7 cellular contexts compared by ENCODE assay signal in genomic region chr11:128422576-128423370, GRCh38.
A peak's percentile ranks its signal among the peaks of the same experiment; 100 is the strongest.
DNase-seq lines count a peak whose midpoint lies in the region; TF ChIP-seq lines count a peak whose summit lies in the region.

No MANE protein-coding gene starts in this region.

- H3K9me2 ChIP-seq in Loucy (replicated peaks; ENCODE audit: low read depth, low read length), result no peaks in the 10 kb centered on the region

- peak; percentile 10; the same call in 1 of the 2 replicates for TF ChIP-seq CTCF in Loucy (conservative IDR thresholded peaks at IDR 0.05; ENCODE audit: low read length)

- peak; percentile 96 for DNase-seq in activated CD4-positive, alpha-beta T cell treated with anti-CD3 and anti-CD28 coated beads for 48 hours
- DNase-seq in germinal center (ENCODE audit: low spot score) (peak; percentile 45), T1000 (lab: John Stamatoyannopoulos, UW) (no peak), AG08395 (ENCODE audit: low spot score) (no peak), GM19240 (ENCODE audit: insufficient read length, low spot score) (no peak)
- peak; percentile 82 for DNase-seq in stimulated activated CD8-positive, alpha-beta memory T cell treated with anti-CD3 and anti-CD28 coated beads, Interleukin-12 subunit alpha, Interleukin-12 subunit beta, amount 100 ng/mL, for 24 hours (ENCODE audit: extremely low read depth)

- H3K4me1 ChIP-seq in Loucy (ENCODE audit: insufficient read depth, low read length, poor library complexity, severe bottlenecking), result peaks cover 77% of the 10 kb centered on the region

- no peaks in the 10 kb centered on the region for H3K36me3 ChIP-seq in Loucy (ENCODE audit: insufficient read depth, low read length)

- no peaks in the 10 kb centered on the region for H3K27me3 ChIP-seq in Loucy (ENCODE audit: insufficient read depth, low read length, poor library complexity, severe bottlenecking)

- H4K20me1 ChIP-seq in Loucy (ENCODE audit: insufficient read depth, low read length, poor library complexity, severe bottlenecking), result no peaks in the 10 kb centered on the region

- H3K9ac ChIP-seq in Loucy (ENCODE audit: low read depth, low read length, poor library complexity, severe bottlenecking), result peak overlapping the region; percentile 62

- peaks cover 12% of the 10 kb centered on the region for H3F3A ChIP-seq in Loucy (ENCODE audit: low read depth)

- peak overlapping the region; percentile 71 for H3K4me2 ChIP-seq in Loucy (ENCODE audit: low read depth, low read length, poor library complexity, severe bottlenecking)

- no peaks in the 10 kb centered on the region for H3K79me2 ChIP-seq in Loucy (ENCODE audit: insufficient read depth, low read length)

- no peaks in the 10 kb centered on the region for H3K9me3 ChIP-seq in Loucy (ENCODE audit: insufficient read depth, low read depth, low read length)

- no peak overlapping the region for H2AFZ ChIP-seq in Loucy (ENCODE audit: low read length)

- H3K4me3 ChIP-seq in Loucy (ENCODE audit: low read length, poor library complexity, severe bottlenecking), result peak overlapping the region; percentile 44

Comparison
In these comparisons a context has a peak if more than half of its experiments do, and no peak if none do; other contexts are left out.
1. DNase-seq: peak in activated CD4-positive, alpha-beta T cell treated with anti-CD3 and anti-CD28 coated beads for 48 hours (single experiment), germinal center (single experiment) and stimulated activated CD8-positive, alpha-beta memory T cell treated with anti-CD3 and anti-CD28 coated beads, Interleukin-12 subunit alpha, Interleukin-12 subunit beta, amount 100 ng/mL, for 24 hours (single experiment); none in T1000 (single experiment), AG08395 (single experiment) and GM19240 (single experiment).